ENCODE assay signal across 8 cellular contexts in the genomic region with DNA sequence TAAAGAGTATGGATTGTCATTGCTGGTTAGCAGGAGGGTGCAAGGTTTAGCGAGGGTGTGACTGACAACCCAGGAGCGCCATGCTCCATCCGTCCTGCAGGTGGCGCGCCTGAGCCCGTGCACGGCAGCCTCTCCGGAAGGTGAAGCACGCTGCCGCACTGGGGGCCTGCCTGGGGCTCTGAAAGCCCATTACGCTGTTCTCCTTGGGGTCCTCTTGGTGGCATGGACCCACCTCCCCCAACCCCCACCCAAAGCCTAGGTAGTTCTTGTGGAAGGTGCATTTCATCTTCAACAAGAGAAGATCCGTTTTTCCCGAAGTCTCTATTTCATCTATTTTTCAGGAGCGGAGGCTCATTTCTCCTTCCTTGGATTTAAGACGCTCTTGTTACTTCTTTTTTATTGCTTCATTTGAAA.
A peak's percentile ranks its signal among the peaks of the same experiment; 100 is the strongest.
DNase-seq lines count a peak whose midpoint lies in the region; ATAC-seq and TF ChIP-seq lines count a peak whose summit lies in the region.

No MANE protein-coding gene starts in this region.

- no peak for TF ChIP-seq EP300 in tibial nerve (IDR thresholded peaks at IDR 0.05)

- no peak overlapping the region for H3K27ac Mint-ChIP-seq in effector memory CD8-positive, alpha-beta T cell
- no peak overlapping the region for H3K27ac Mint-ChIP-seq in neural crest cell (ENCODE audit: unreplicated experiment)

- H3K4me3 ChIP-seq in HL-60 (replicated peaks; ENCODE audit: insufficient read depth, low read length): no peak overlapping the region
- no peak overlapping the region for H3K4me3 ChIP-seq in tibial nerve

- peaks cover 0 to 11% of the 10 kb centered on the region in 2 donors for H3K9me3 Mint-ChIP-seq in effector memory CD8-positive, alpha-beta T cell
- H3K9me3 Mint-ChIP-seq in neural crest cell: peaks cover 15% of the 10 kb centered on the region

- peak; percentile 53 for ATAC-seq in effector memory CD8-positive, alpha-beta T cell (replicated peaks)
- ATAC-seq in GM21619 (IDR thresholded peaks at IDR 0.05; ENCODE audit: unreplicated experiment): no peak
- ATAC-seq in GM19455 (IDR thresholded peaks at IDR 0.05; ENCODE audit: unreplicated experiment): no peak

- H3K27me3 ChIP-seq in HL-60 (ENCODE audit: insufficient read depth, poor library complexity, severe bottlenecking) (no peaks in the 10 kb centered on the region), tibial nerve (peaks cover 0 to 27% of the 10 kb centered on the region in 2 donors)

- H3K4me1 Mint-ChIP-seq in effector memory CD8-positive, alpha-beta T cell (ENCODE audit: low read depth in 2 of 2): peaks cover 6 to 8% of the 10 kb centered on the region in 2 donors
- peaks cover 38% of the 10 kb centered on the region for H3K4me1 Mint-ChIP-seq in neural crest cell

- peak; percentile 70 for TF ChIP-seq CTCF in HL-60 (IDR thresholded peaks at IDR 0.05; ENCODE audit: insufficient read depth, low read length)
- TF ChIP-seq CTCF in neural crest cell (conservative IDR thresholded peaks at IDR 0.05): peak; percentile 73
- TF ChIP-seq CTCF in tibial nerve (IDR thresholded peaks at IDR 0.05): peak; percentile 63 to 80 (median 76)

- no peaks in the 10 kb centered on the region for H3K36me3 ChIP-seq in tibial nerve

- H3K4me3 Mint-ChIP-seq in effector memory CD8-positive, alpha-beta T cell: no peak overlapping the region
- no peak overlapping the region for H3K4me3 Mint-ChIP-seq in neural crest cell

- no peaks in the 10 kb centered on the region for H3K36me3 Mint-ChIP-seq in effector memory CD8-positive, alpha-beta T cell (ENCODE audit: insufficient read depth)
- H3K36me3 Mint-ChIP-seq in neural crest cell (ENCODE audit: low read depth): peaks cover 8% of the 10 kb centered on the region

- DNase-seq in Ammon's horn (ENCODE audit: low spot score): peak; percentile 24
- DNase-seq in HL-60 (ENCODE audit: low read depth in 1 of 2, low spot score in 1 of 2): peak in 1 of 2 experiments; percentile 19
- peak; percentile 18 to 36 for DNase-seq in activated CD4-positive, alpha-beta T cell treated with anti-CD3 and anti-CD28 coated beads, Interleukin-2, amount 50 U/mL, for 4 hours
- peak; percentile 44 to 58 (median 47) for DNase-seq in effector memory CD8-positive, alpha-beta T cell
- DNase-seq in neural crest cell (ENCODE audit: low read depth, low spot score): peak; percentile 59
- peak in 1 of 2 donors; percentile 10 for DNase-seq in tibial nerve (ENCODE audit: low spot score in 2 of 2)

- H3K27me3 Mint-ChIP-seq in effector memory CD8-positive, alpha-beta T cell: peaks cover 66 to 73% of the 10 kb centered on the region in 2 donors
- peaks cover 26% of the 10 kb centered on the region for H3K27me3 Mint-ChIP-seq in neural crest cell (ENCODE audit: low read depth)

- peaks cover 0 to 13% (median 0%) of the 10 kb centered on the region in 4 donors for H3K9me3 ChIP-seq in tibial nerve

- H3K27ac ChIP-seq in HL-60 (replicated peaks) (no peak overlapping the region), tibial nerve (no peak overlapping the region)

- 26 to 67% methylated on average over 5 to 15 of the region's 15 CpGs for WGBS in tibial nerve, 2 donors

- peaks cover 0 to 10% (median 0%) of the 10 kb centered on the region in 4 donors for H3K4me1 ChIP-seq in tibial nerve

- TF ChIP-seq POLR2A in tibial nerve (IDR thresholded peaks at IDR 0.05): no peak
